In genomic region chr15:99059010-99059981, GRCh38 we compare ENCODE assay signal across 8 cellular contexts. TPM values are rescaled to one million over a fixed set of nuclear protein-coding genes. Genes with fewer than 3 reads are reported as not detected.
DNase-seq lines count a peak whose midpoint lies in the region; ATAC-seq and TF ChIP-seq lines count a peak whose summit lies in the region.

No MANE protein-coding gene starts in this region.

- peak overlapping the region; percentile 95 for H2AFZ ChIP-seq in trophoblast cell (ENCODE audit: insufficient read depth, low read length, poor library complexity)

- TF ChIP-seq CTCF in left ventricle myocardium inferior (IDR thresholded peaks at IDR 0.05; ENCODE audit: borderline replicate concordance), result peak; percentile 82
- peak; percentile 33 to 88 (median 49) for TF ChIP-seq CTCF in vagina (IDR thresholded peaks at IDR 0.05)

- no peak overlapping the region for H2AK5ac ChIP-seq in trophoblast cell (ENCODE audit: low read length)

- H3K36me3 ChIP-seq in left ventricle myocardium inferior, result no peaks in the 10 kb centered on the region
- no peaks in the 10 kb centered on the region for H3K36me3 ChIP-seq in trophoblast cell (ENCODE audit: control insufficient read depth in 1 of 2, insufficient read depth in 2 of 2, low read length in 2 of 2)
- no peaks in the 10 kb centered on the region for H3K36me3 ChIP-seq in vagina

- H3K4ac ChIP-seq in trophoblast cell (ENCODE audit: low read depth, low read length), result peak overlapping the region; percentile 59

- H3K79me2 ChIP-seq in trophoblast cell (ENCODE audit: control insufficient read depth, insufficient read depth, low read length, poor library complexity), result peaks cover 3% of the 10 kb centered on the region

- H3K23ac ChIP-seq in trophoblast cell (ENCODE audit: low read length), result no peak overlapping the region

- H3K14ac ChIP-seq in trophoblast cell (ENCODE audit: low read length), result peak overlapping the region; percentile 89

- peak overlapping the region; percentile 95 for H2BK5ac ChIP-seq in trophoblast cell (ENCODE audit: low read depth, low read length, poor library complexity)

- H3K27ac ChIP-seq in angular gyrus (ENCODE audit: low read depth, low read length) (peak overlapping the region; percentile 66), left ventricle myocardium inferior (replicated peaks) (peak overlapping the region; percentile 78), trophoblast cell (ENCODE audit: low read depth, low read length) (peak overlapping the region; percentile 79), vagina (peak overlapping the region; percentile 85)

- peak overlapping the region; percentile 90 for H2BK120ac ChIP-seq in trophoblast cell (ENCODE audit: insufficient read depth, low read length, poor library complexity)

- no peak for TF ChIP-seq POLR2A in vagina (IDR thresholded peaks at IDR 0.05)

- H3K4me3 ChIP-seq in left ventricle myocardium inferior (peak overlapping the region; percentile 70), trophoblast cell (ENCODE audit: low read depth, low read length) (peak overlapping the region; percentile 70), vagina (peak overlapping the region; percentile 44 to 69)

- H3K4me1 ChIP-seq in left ventricle myocardium inferior (peaks cover 31% of the 10 kb centered on the region), trophoblast cell (ENCODE audit: control insufficient read depth in 1 of 2, insufficient read depth in 2 of 2, low read length in 2 of 2) (peaks cover 12 to 19% of the 10 kb centered on the region in 2 experiments), vagina (peaks cover 3% of the 10 kb centered on the region)

- intact Hi-C loops in left ventricle myocardium inferior (cut with micrococcal nuclease) (no loop called here), vagina (cut with DNase I) (loop anchor here (10.0 kb wide), 1 partner anchor 404 kb away; no protein-coding TSS in a partner anchor)

- H3K79me1 ChIP-seq in trophoblast cell (ENCODE audit: low read length), result peaks cover 14% of the 10 kb centered on the region

- H4K91ac ChIP-seq in trophoblast cell (ENCODE audit: low read depth, low read length), result peak overlapping the region; percentile 98

- H4K8ac ChIP-seq in trophoblast cell (ENCODE audit: low read depth, low read length), result peak overlapping the region; percentile 85

- ATAC-seq in GM19467 (IDR thresholded peaks at IDR 0.05; ENCODE audit: unreplicated experiment) (peak; percentile 78), SK-N-SH treated with all-trans-retinoic acid at 6 μM for 48 hours (peak; percentile 96)

- H2BK12ac ChIP-seq in trophoblast cell (ENCODE audit: low read length), result peak overlapping the region; percentile 62

- no CpG with 5 or more reads among the region's 86 CpGs for WGBS in trophoblast cell (ENCODE audit: extremely low coverage, insufficient coverage, insufficient read length)

- peak overlapping the region; percentile 83 for H4K12ac ChIP-seq in trophoblast cell (ENCODE audit: low read depth, low read length)

- H3K4me2 ChIP-seq in trophoblast cell (ENCODE audit: low read length), result peak overlapping the region; percentile 86

- DNase-seq in COLO668 (lab: John Stamatoyannopoulos, UW; ENCODE audit: unreplicated experiment), result peak; percentile 67
- peak; percentile 65 for DNase-seq in HS-5 (ENCODE audit: low read depth)
- peak; percentile 78 for DNase-seq in left ventricle myocardium inferior
- DNase-seq in trophoblast cell, result peak; percentile 27 to 84
- DNase-seq in vagina (ENCODE audit: extremely low spot score in 2 of 2), result no peak

- H3K27me3 ChIP-seq in left ventricle myocardium inferior (ENCODE audit: low read depth), result no peaks in the 10 kb centered on the region
- no peaks in the 10 kb centered on the region for H3K27me3 ChIP-seq in trophoblast cell (ENCODE audit: insufficient read depth, low read length)
- H3K27me3 ChIP-seq in vagina, result no peaks in the 10 kb centered on the region

- peak overlapping the region; percentile 90 for H3K18ac ChIP-seq in trophoblast cell (ENCODE audit: low read length)

- H3K9me3 ChIP-seq in left ventricle myocardium inferior (replicated peaks) (no peaks in the 10 kb centered on the region), trophoblast cell (ENCODE audit: insufficient read depth, low read depth, low read length) (no peaks in the 10 kb centered on the region), vagina (no peaks in the 10 kb centered on the region)

- peak overlapping the region; percentile 88 for H3K9ac ChIP-seq in trophoblast cell (ENCODE audit: low read length)

TF ChIP-seq in SK-N-SH treated with all-trans-retinoic acid at 6 μM for 48 hours, 23 proteins besides CTCF, POLR2A, EP300 and RAD21:
- TF ChIP-seq OSR1 (CRISPR knock-in tag; IDR thresholded peaks at IDR 0.05) (no peak), ZNF70 (CRISPR knock-in tag; IDR thresholded peaks at IDR 0.05) (no peak), ZFP3 (CRISPR knock-in tag; IDR thresholded peaks at IDR 0.05) (0 out of 2 replicates have a peak, but pooled peaks have one; percentile 15), ZNF565 (CRISPR knock-in tag; conservative IDR thresholded peaks at IDR 0.05; ENCODE audit: low read depth) (no peak), POU6F1 (CRISPR knock-in tag; IDR thresholded peaks at IDR 0.05; ENCODE audit: borderline replicate concordance, low read depth) (no peak), ZC3H10 (CRISPR knock-in tag; IDR thresholded peaks at IDR 0.05) (no peak), ISL1 (CRISPR knock-in tag; IDR thresholded peaks at IDR 0.05) (no peak)

RNA-seq across cellular contexts. Expression of gene SYNM, which starts 45.6 kb away (rescaled TPM):
- total RNA-seq in left ventricle myocardium inferior (378 TPM), vagina (62.6 TPM)
- 5.9 and 6.1 TPM in 2 replicates for polyA plus RNA-seq in trophoblast cell (2013)

RNA-seq across cellular contexts. Expression of gene PGPEP1L, which starts 51.7 kb away (rescaled TPM):
- 0.30 TPM for total RNA-seq in left ventricle myocardium inferior
- polyA plus RNA-seq in trophoblast cell (2013), result 0.04 and 0.06 TPM in 2 replicates
- not detected for total RNA-seq in vagina

Comparison
In these comparisons a context has a peak if more than half of its experiments do, and no peak if none do; other contexts are left out.
1. DNase-seq: peak in COLO668 (single experiment), HS-5 (single experiment), left ventricle myocardium inferior (single experiment) and trophoblast cell (2 of 2); none in vagina (0 of 2).
2. Peak in every context shown above with its lines, with median percentiles within 50 percentile points of each other: H3K27ac ChIP-seq and H3K4me3 ChIP-seq.